23 cellular contexts compared by ENCODE assay signal in genomic region chr10:117621795-117622420, GRCh38.
DNase-seq lines count a peak whose midpoint lies in the region; TF ChIP-seq lines count a peak whose summit lies in the region.
"Had no signal": no experiment of that assay in that cellular context is flagged by ENCODE, and none has a peak within 500 bp of the region (broad histone marks: within the 10 kb centered on the region; RNA-seq: fewer than 3 reads in every experiment).

No MANE protein-coding gene starts in this region.

- H3K4me3 ChIP-seq in right atrium auricular region (no peak overlapping the region), left ventricle myocardium inferior (no peak overlapping the region)
- H3K4me3 ChIP-seq: A549; BLaER1 treated with 17β-estradiol and CSF1 and Interleukin-3, amounts not matched to agents 10 nM and 100 nM; GM12878; GM23338 had no signal

- H3K27me3 ChIP-seq in right atrium auricular region (no peaks in the 10 kb centered on the region), left ventricle myocardium inferior (ENCODE audit: low read depth) (peaks cover 46% of the 10 kb centered on the region)
- H3K27me3 ChIP-seq: BLaER1 treated with 17β-estradiol and CSF1 and Interleukin-3, amounts not matched to agents 10 nM and 100 nM had no signal

- TF ChIP-seq CTCF in right atrium auricular region (IDR thresholded peaks at IDR 0.05) (no peak), left ventricle myocardium inferior (IDR thresholded peaks at IDR 0.05; ENCODE audit: borderline replicate concordance) (no peak), osteocyte (IDR thresholded peaks at IDR 0.05) (no peak), type B pancreatic cell (conservative IDR thresholded peaks at IDR 0.05) (no peak)

- H3K27ac Mint-ChIP-seq in osteocyte (ENCODE audit: unreplicated experiment): no peak overlapping the region
- no peak overlapping the region for H3K27ac Mint-ChIP-seq in type B pancreatic cell
- H3K27ac Mint-ChIP-seq: CD14-positive monocyte; CD4-positive, alpha-beta T cell; CD8-positive, alpha-beta memory T cell; GM23338; H9 had no signal

- DNase-seq in right atrium auricular region (ENCODE audit: low spot score): peak; percentile 46
- no peak for DNase-seq in left ventricle myocardium inferior
- peak; percentile 62 for DNase-seq in osteocyte (ENCODE audit: extremely low spot score, unreplicated experiment)
- DNase-seq in type B pancreatic cell (ENCODE audit: extremely low spot score, unreplicated experiment): peak; percentile 47
- no peak for DNase-seq in NCI-H2196 treated with DMSO at 0.1 percent for 48 hours (lab: John Stamatoyannopoulos, UW; ENCODE audit: unreplicated experiment)
- DNase-seq in nucleus accumbens (lab: John Stamatoyannopoulos, UW): no peak
- DNase-seq in iPS-NIHi7 (ENCODE audit: extremely low spot score): no peak
- DNase-seq: 8988T; ACHN; AML-193; BE2C; CD4-positive, alpha-beta T cell; CD8-positive, alpha-beta memory T cell; DMS 273 treated with DMSO at 0.1 percent for 48 hours; DMS79; EL; GDM1; H9 had no signal

- H3K36me3 Mint-ChIP-seq in osteocyte (ENCODE audit: unreplicated experiment) (no peaks in the 10 kb centered on the region), type B pancreatic cell (no peaks in the 10 kb centered on the region)
- H3K36me3 Mint-ChIP-seq: CD14-positive monocyte; CD8-positive, alpha-beta memory T cell had no signal

- H3K4me3 Mint-ChIP-seq in osteocyte (ENCODE audit: unreplicated experiment) (no peak overlapping the region), type B pancreatic cell (no peak overlapping the region)
- H3K4me3 Mint-ChIP-seq: CD4-positive, alpha-beta T cell; CD8-positive, alpha-beta memory T cell; GM23338; H9 had no signal

- H3K36me3 ChIP-seq in right atrium auricular region: no peaks in the 10 kb centered on the region
- no peaks in the 10 kb centered on the region for H3K36me3 ChIP-seq in left ventricle myocardium inferior
- H3K36me3 ChIP-seq: BE2C; BLaER1 treated with 17β-estradiol and CSF1 and Interleukin-3, amounts not matched to agents 10 nM and 100 nM had no signal

- H3K27me3 Mint-ChIP-seq in osteocyte (ENCODE audit: unreplicated experiment) (peaks cover 19% of the 10 kb centered on the region), type B pancreatic cell (peaks cover 8% of the 10 kb centered on the region)

- no peaks in the 10 kb centered on the region for H3K9me3 Mint-ChIP-seq in osteocyte (ENCODE audit: unreplicated experiment)
- H3K9me3 Mint-ChIP-seq in type B pancreatic cell: no peaks in the 10 kb centered on the region
- H3K9me3 Mint-ChIP-seq: CD4-positive, alpha-beta T cell; CD8-positive, alpha-beta memory T cell; GM23338 had no signal

- H3K9me3 ChIP-seq in right atrium auricular region: no peaks in the 10 kb centered on the region
- no peaks in the 10 kb centered on the region for H3K9me3 ChIP-seq in left ventricle myocardium inferior (replicated peaks)
- H3K9me3 ChIP-seq: A549; BE2C; BLaER1 treated with 17β-estradiol and CSF1 and Interleukin-3, amounts not matched to agents 10 nM and 100 nM had no signal

- H3K4me1 ChIP-seq in right atrium auricular region (no peaks in the 10 kb centered on the region), left ventricle myocardium inferior (no peaks in the 10 kb centered on the region)
- H3K4me1 ChIP-seq: A549; BE2C; BLaER1 treated with 17β-estradiol and CSF1 and Interleukin-3, amounts not matched to agents 10 nM and 100 nM had no signal

- H3K27ac ChIP-seq in right atrium auricular region (no peak overlapping the region), left ventricle myocardium inferior (replicated peaks) (no peak overlapping the region)
- H3K27ac ChIP-seq: A549; BLaER1 treated with 17β-estradiol and CSF1 and Interleukin-3, amounts not matched to agents 10 nM and 100 nM had no signal

- intact Hi-C loops in left ventricle myocardium inferior (cut with micrococcal nuclease): no loop called here

- no peaks in the 10 kb centered on the region for H3K4me1 Mint-ChIP-seq in osteocyte (ENCODE audit: unreplicated experiment)
- peaks cover 19% of the 10 kb centered on the region for H3K4me1 Mint-ChIP-seq in type B pancreatic cell (ENCODE audit: unreplicated experiment)
- H3K4me1 Mint-ChIP-seq: CD14-positive monocyte; CD8-positive, alpha-beta memory T cell; GM23338; H9 had no signal

Comparison
In these comparisons a context has a peak if more than half of its experiments do, and no peak if none do; other contexts are left out.
1. DNase-seq: peak in right atrium auricular region (single experiment), osteocyte (single experiment) and type B pancreatic cell (single experiment); none in left ventricle myocardium inferior (single experiment), NCI-H2196 treated with DMSO at 0.1 percent for 48 hours (single experiment), nucleus accumbens (0 of 56) and iPS-NIHi7 (single experiment).